8 cellular contexts compared by ENCODE assay signal in genomic region chr11:72642815-72643511, GRCh38. TPM values are rescaled to one million over a fixed set of nuclear protein-coding genes. Genes with fewer than 3 reads are reported as not detected.
DNase-seq lines count a peak whose midpoint lies in the region; ATAC-seq lines count a peak whose summit lies in the region.

No MANE protein-coding gene starts in this region.

- intact Hi-C loops in right cardiac atrium (cut with DNase I) (loop anchor here (1.0 to 10.0 kb wide), 6 partner anchors 44 to 168 kb away; no protein-coding TSS in a partner anchor), sciatic nerve (cut with DNase I) (loop anchor here (10.0 kb wide), 1 partner anchor 168 kb away; no protein-coding TSS in a partner anchor)

- H3K9me3 ChIP-seq in ES-I3 (ENCODE audit: control insufficient read depth, insufficient read depth, low read length) (no peaks in the 10 kb centered on the region), T-helper 17 cell (ENCODE audit: control insufficient read depth, low read length, poor library complexity, severe bottlenecking) (no peaks in the 10 kb centered on the region), right cardiac atrium (ENCODE audit: control insufficient read depth, low read length) (no peaks in the 10 kb centered on the region)

- H3K4me3 Mint-ChIP-seq in T-helper 17 cell = peak overlapping the region; percentile 83

- no peak overlapping the region for H3K27ac Mint-ChIP-seq in T-helper 17 cell

- peak overlapping the region; percentile 38 for H3K4me3 ChIP-seq in Jurkat, Clone E6-1 (ENCODE audit: low read length)
- H3K4me3 ChIP-seq in right cardiac atrium (ENCODE audit: low read length) = peak overlapping the region; percentile 64

- peaks cover 18% of the 10 kb centered on the region for H3K27me3 Mint-ChIP-seq in T-helper 17 cell

- peak; percentile 85 for ATAC-seq in T-helper 17 cell
- peak; percentile 81 to 82 for ATAC-seq in right cardiac atrium
- peak; percentile 82 for ATAC-seq in sciatic nerve
- ATAC-seq in GM19467 (IDR thresholded peaks at IDR 0.05; ENCODE audit: unreplicated experiment) = no peak

- H3K36me3 ChIP-seq in ES-I3 (ENCODE audit: insufficient read depth, low read length) = no peaks in the 10 kb centered on the region

- DNase-seq in Jurkat, Clone E6-1 (ENCODE audit: low read depth, low spot score) = peak; percentile 17
- DNase-seq in T-helper 17 cell = peak; percentile 46 to 59 (median 58)
- peak; percentile 13 for DNase-seq in amniotic epithelial cell (ENCODE audit: low read depth)
- DNase-seq in right cardiac atrium = peak; percentile 64 to 87 (median 85)
- peak; percentile 79 for DNase-seq in sciatic nerve (ENCODE audit: low spot score)
- no peak for DNase-seq in cerebellar nuclear complex (lab: John Stamatoyannopoulos, UW)

- no peaks in the 10 kb centered on the region; the same call in 1 of the 2 replicates for H3K4me1 ChIP-seq in ES-I3 (ENCODE audit: insufficient read depth, low read length)
- H3K4me1 ChIP-seq in right cardiac atrium (ENCODE audit: control insufficient read depth, insufficient read depth, low read length) = peaks cover 3% of the 10 kb centered on the region

- 1% methylated on average over 62 of the region's 62 CpGs for WGBS in right cardiac atrium

- no peak overlapping the region for H3K27ac ChIP-seq in right cardiac atrium (ENCODE audit: low read length)

- no peaks in the 10 kb centered on the region for H3K27me3 ChIP-seq in right cardiac atrium (ENCODE audit: control insufficient read depth, insufficient read depth)

- H3K4me1 Mint-ChIP-seq in T-helper 17 cell = peaks cover 8% of the 10 kb centered on the region

- H3K9ac ChIP-seq in ES-I3 (ENCODE audit: low read depth, low read length) = peak overlapping the region; percentile 40; the same call in 1 of the 2 replicates

- no peaks in the 10 kb centered on the region for H3K36me3 Mint-ChIP-seq in T-helper 17 cell (ENCODE audit: low read depth)

RNA-seq across cellular contexts. Expression of gene PDE2A, which starts 31.3 kb away (rescaled TPM):
- not detected for polyA plus RNA-seq in Jurkat, Clone E6-1 (2012; ENCODE audit: insufficient read depth, insufficient read length)
- 1 to 10 TPM; 2.7 to 4.9 TPM for total RNA-seq in T-helper 17 cell
- 10 to 100 TPM; 32.1 to 43.9 (median 37.0) TPM for total RNA-seq in right cardiac atrium
- polyA plus RNA-seq in right cardiac atrium = 43.1 TPM
- 74.4 TPM for total RNA-seq in sciatic nerve

Comparison
In these comparisons a context has a peak if more than half of its experiments do, and no peak if none do; other contexts are left out.
1. DNase-seq: peak in Jurkat, Clone E6-1 (single experiment), T-helper 17 cell (3 of 3), amniotic epithelial cell (single experiment), right cardiac atrium (3 of 3) and sciatic nerve (single experiment); none in cerebellar nuclear complex (0 of 2).
2. RNA of gene PDE2A, which starts 31.3 kb away (total RNA-seq): 74.4 TPM in sciatic nerve (single experiment) and 32.1 to 43.9 TPM in right cardiac atrium; 2.7 to 4.9 TPM in T-helper 17 cell; every median in the first group is over 4 times any median in the second.